In genomic region chr17:59888145-59888750, GRCh38 we compare ENCODE assay signal across 1 cellular context.
A peak's percentile ranks its signal among the peaks of the same experiment; 100 is the strongest.
TF ChIP-seq lines count a peak whose summit lies in the region.

No MANE protein-coding gene starts in this region.

TF ChIP-seq in K562, 482 proteins besides CTCF, POLR2A, EP300 and RAD21:
- TF ChIP-seq THRA (IDR thresholded peaks at IDR 0.05) (no peak), RBM39 (optimal IDR thresholded peaks at IDR 0.05; ENCODE audit: low read depth, low read length) (no peak), BCLAF1 (IDR thresholded peaks at IDR 0.05; ENCODE audit: borderline replicate concordance in 1 of 2, control insufficient read depth in 1 of 2, low read depth in 2 of 2, low read length in 1 of 2) (0 out of 4 replicates have a peak, but pooled peaks of 1 of the 2 experiments have one; percentile 40), SRSF9 (IDR thresholded peaks at IDR 0.05; ENCODE audit: borderline replicate concordance, low read depth, low read length) (no peak), PTBP1 (IDR thresholded peaks at IDR 0.05; ENCODE audit: low read depth, low read length) (no peak), EWSR1 (IDR thresholded peaks at IDR 0.05; ENCODE audit: borderline replicate concordance, low read depth, partially characterized antibody) (peak; percentile 51), ZBTB11 (CRISPR knock-in tag; IDR thresholded peaks at IDR 0.05) (peak in 1 of 3 experiments; percentile 90; a peak in 2 of 6 replicates), ZNF551 (CRISPR knock-in tag; IDR thresholded peaks at IDR 0.05) (no peak), ARNT (IDR thresholded peaks at IDR 0.05) (no peak), DACH1 (IDR thresholded peaks at IDR 0.05; ENCODE audit: partially characterized antibody) (no peak)
TF ChIP-seq in K562: peak in this region for 3.
